Comparison of ENCODE assay signal across 10 cellular contexts in the genomic region with DNA sequence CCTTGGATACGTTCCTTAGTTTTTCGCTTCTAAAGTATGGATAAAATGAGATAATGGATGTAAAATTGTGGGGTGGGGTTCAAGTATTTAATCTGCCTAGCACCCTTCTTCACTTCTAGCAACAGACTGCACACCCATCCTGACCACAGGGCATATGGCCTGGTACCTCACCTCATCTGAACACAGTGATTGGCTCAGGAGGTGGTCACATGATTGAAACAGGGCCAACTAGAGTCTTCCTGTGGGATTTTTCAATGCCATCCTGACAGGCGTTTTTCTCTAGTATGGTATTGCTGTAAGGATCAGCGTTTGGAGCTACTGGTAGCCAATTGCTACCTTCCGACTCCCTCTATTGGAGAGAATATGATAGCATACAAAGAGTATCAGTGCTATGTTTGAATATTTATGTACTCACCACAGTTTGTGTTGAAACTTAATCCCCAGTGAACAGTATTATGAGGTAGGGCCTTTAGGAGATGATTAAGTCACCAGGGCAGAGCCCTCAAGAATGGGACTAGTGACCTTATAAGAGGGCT.
DNase-seq lines count a peak whose midpoint lies in the region; ATAC-seq and TF ChIP-seq lines count a peak whose summit lies in the region.
"Had no signal": no experiment of that assay in that cellular context is flagged by ENCODE, and none has a peak within 500 bp of the region (broad histone marks: within the 10 kb centered on the region; RNA-seq: fewer than 3 reads in every experiment).

No MANE protein-coding gene starts in this region.

- H2BK5ac ChIP-seq in mesendoderm (ENCODE audit: low read length) = no peak overlapping the region

- intact Hi-C loops in PC-9 (cut with micrococcal nuclease; ENCODE audit: unreplicated experiment) = no loop called here

- ATAC-seq in GM18505 (IDR thresholded peaks at IDR 0.05; ENCODE audit: unreplicated experiment) = no peak
- ATAC-seq: lower lobe of right lung had no signal

- H4K5ac ChIP-seq in mesendoderm (ENCODE audit: low read length) = no peak overlapping the region

- no peaks in the 10 kb centered on the region for H3F3A ChIP-seq in PC-9 (ENCODE audit: insufficient read depth, low read depth)

- H3K9ac ChIP-seq in KMS-11 (no peak overlapping the region), mesendoderm (ENCODE audit: low read length) (no peak overlapping the region)

- no peak overlapping the region for H2BK15ac ChIP-seq in mesendoderm (replicated peaks; ENCODE audit: low read depth)

- no peak overlapping the region for H4K8ac ChIP-seq in mesendoderm (ENCODE audit: low read depth, low read length)

- no peak overlapping the region for H2BK120ac ChIP-seq in mesendoderm (ENCODE audit: low read depth, low read length)

- TF ChIP-seq POLR2A in GM18505 (IDR thresholded peaks at IDR 0.05; ENCODE audit: borderline replicate concordance, extremely low read depth, insufficient read depth, insufficient read length) = no peak

- no peaks in the 10 kb centered on the region for H3K9me2 ChIP-seq in PC-9 (ENCODE audit: insufficient read depth)

- H3K9me3 ChIP-seq in PC-9 (ENCODE audit: insufficient read depth, low read depth) = no peaks in the 10 kb centered on the region
- H3K9me3 ChIP-seq: A549, lower lobe of right lung had no signal

- H4K20me1 ChIP-seq in KMS-11 (ENCODE audit: insufficient read depth) (no peaks in the 10 kb centered on the region), PC-9 (ENCODE audit: insufficient read depth) (no peaks in the 10 kb centered on the region)

- H3K56ac ChIP-seq in mesendoderm (ENCODE audit: low read length) = no peak overlapping the region

- H3K4me1 ChIP-seq in KMS-11 (ENCODE audit: low read depth, poor library complexity, severe bottlenecking) (peaks cover 49% of the 10 kb centered on the region), PC-9 (replicated peaks; ENCODE audit: insufficient read depth) (no peaks in the 10 kb centered on the region), mesendoderm (ENCODE audit: control insufficient read depth, low read depth, low read length) (no peaks in the 10 kb centered on the region)
- H3K4me1 ChIP-seq: A549, lower lobe of right lung had no signal

- no peak overlapping the region for H3K4ac ChIP-seq in mesendoderm (ENCODE audit: low read depth, low read length)

- H3K4me3 ChIP-seq in KMS-11 (IDR thresholded peaks at IDR 0.05; ENCODE audit: insufficient read depth, low read depth, low read length) = no peak overlapping the region
- no peak overlapping the region for H3K4me3 ChIP-seq in PC-9
- no peak overlapping the region for H3K4me3 ChIP-seq in mesendoderm (ENCODE audit: low read length)
- H3K4me3 ChIP-seq: A549, lower lobe of right lung had no signal

- peak; percentile 72 for TF ChIP-seq CTCF in KMS-11 (conservative IDR thresholded peaks at IDR 0.05; ENCODE audit: low read depth, low read length)
- TF ChIP-seq CTCF in PC-9 (conservative IDR thresholded peaks at IDR 0.05) = peak; percentile 43; the same call in 1 of the 2 replicates

- H3K27ac ChIP-seq in KMS-11 (no peak overlapping the region), PC-9 (no peak overlapping the region), mesendoderm (ENCODE audit: low read depth, low read length) (no peak overlapping the region)
- H3K27ac ChIP-seq: A549, lower lobe of right lung had no signal

- no peak overlapping the region for H3K18ac ChIP-seq in mesendoderm (ENCODE audit: low read length)

- no peak overlapping the region for H3K23ac ChIP-seq in mesendoderm (ENCODE audit: low read length)

- peak in 2 of 3 experiments; percentile 18 to 57 for DNase-seq in NCI-H1417 (lab: John Stamatoyannopoulos, UW)
- DNase-seq in NCI-H1417 treated with DMSO at 0.1 percent for 48 hours (lab: John Stamatoyannopoulos, UW) = no peak
- no peak for DNase-seq in PC-9
- peak; percentile 38 for DNase-seq in mesendoderm
- no peak for DNase-seq in T-helper 9 cell
- no peak for DNase-seq in putamen (ENCODE audit: low spot score)
- DNase-seq: lower lobe of right lung had no signal

- no TSS peak for BruUV-seq in PC-9 (replicated peaks; lab: Mats Ljungman, UMichigan)

- POLR2A ChIA-PET in PC-9 (lab: Charles Lee; ENCODE audit: unreplicated experiment) = interaction anchor here (0.6 kb wide), 1 partner anchor 25 kb away, joined by 6 read pairs; no protein-coding TSS in a partner anchor

- H3K36me3 ChIP-seq in KMS-11 (ENCODE audit: insufficient read depth) (no peaks in the 10 kb centered on the region), PC-9 (ENCODE audit: low read depth) (no peaks in the 10 kb centered on the region), mesendoderm (ENCODE audit: control insufficient read depth, insufficient read depth, low read length) (no peaks in the 10 kb centered on the region)
- H3K36me3 ChIP-seq: lower lobe of right lung had no signal

- WGBS in mesendoderm (ENCODE audit: extremely low coverage, insufficient coverage, low lambda C conversion rate) = no CpG with 5 or more reads among the region's 5 CpGs

- H3K79me1 ChIP-seq in mesendoderm (ENCODE audit: low read length) = no peaks in the 10 kb centered on the region

- no peak overlapping the region for H2AK5ac ChIP-seq in mesendoderm (ENCODE audit: low read length)

- H3K27me3 ChIP-seq in KMS-11 (ENCODE audit: insufficient read depth, low read depth) = no peaks in the 10 kb centered on the region
- no peaks in the 10 kb centered on the region for H3K27me3 ChIP-seq in PC-9 (ENCODE audit: insufficient read depth, low read depth)
- no peaks in the 10 kb centered on the region for H3K27me3 ChIP-seq in mesendoderm (ENCODE audit: insufficient read depth, low read length, poor library complexity)

- H3K4me2 ChIP-seq in KMS-11 (peak overlapping the region; percentile 33; the same call in 1 of the 2 replicates), PC-9 (no peak overlapping the region), mesendoderm (ENCODE audit: low read length) (no peak overlapping the region)
- H3K4me2 ChIP-seq: A549 had no signal

- H3K79me2 ChIP-seq in KMS-11 (ENCODE audit: insufficient read depth, low read depth) = no peaks in the 10 kb centered on the region
- no peaks in the 10 kb centered on the region for H3K79me2 ChIP-seq in PC-9 (ENCODE audit: low read depth)
- H3K79me2 ChIP-seq in mesendoderm (ENCODE audit: control insufficient read depth, insufficient read depth, low read length) = no peaks in the 10 kb centered on the region

- CTCF ChIA-PET in PC-9 (lab: Charles Lee) = interaction anchor here (0.6 kb wide), 1 partner anchor 242 kb away, joined by 3 read pairs; no protein-coding TSS in a partner anchor

- H2AFZ ChIP-seq in KMS-11 (ENCODE audit: low read depth) = no peak overlapping the region
- H2AFZ ChIP-seq in PC-9 = no peak overlapping the region

Comparison
In these comparisons a context has a peak if more than half of its experiments do, and no peak if none do; other contexts are left out.
1. DNase-seq: peak in NCI-H1417 (2 of 3) and mesendoderm (single experiment); none in NCI-H1417 treated with DMSO at 0.1 percent for 48 hours (single experiment), PC-9 (0 of 2), T-helper 9 cell (single experiment) and putamen (single experiment).